8 cellular contexts compared by ENCODE assay signal in genomic region chr1:63323866-63324778, GRCh38. TPM values are rescaled to one million over a fixed set of nuclear protein-coding genes. Genes with fewer than 3 reads are reported as not detected.
DNase-seq lines count a peak whose midpoint lies in the region; TF ChIP-seq lines count a peak whose summit lies in the region.

No MANE protein-coding gene starts in this region.

- in situ Hi-C loops in GM13977 (cut with MboI; ENCODE audit: low pct_unique_long_range_greater_than_20kb, low sequenced_read_pairs, unreplicated experiment) = no loop called here

- H3K4ac ChIP-seq in trophoblast cell (ENCODE audit: low read depth, low read length) = no peak overlapping the region

- H3K4me1 ChIP-seq in effector memory CD4-positive, alpha-beta T cell (ENCODE audit: control insufficient read depth, insufficient read depth, low read length, poor library complexity, severe bottlenecking) = peaks cover 21% of the 10 kb centered on the region
- peaks cover 17 to 18% of the 10 kb centered on the region in 2 experiments for H3K4me1 ChIP-seq in trophoblast cell (ENCODE audit: control insufficient read depth in 1 of 2, insufficient read depth in 2 of 2, low read length in 2 of 2)

- peaks cover 89% of the 10 kb centered on the region for H3K27me3 ChIP-seq in effector memory CD4-positive, alpha-beta T cell (replicated peaks; ENCODE audit: control insufficient read depth, insufficient read depth, low read length, poor library complexity, severe bottlenecking)
- H3K27me3 ChIP-seq in trophoblast cell (ENCODE audit: insufficient read depth, low read length) = peaks cover 87% of the 10 kb centered on the region

- H2BK12ac ChIP-seq in trophoblast cell (ENCODE audit: low read length) = no peak overlapping the region

- H2AK5ac ChIP-seq in trophoblast cell (ENCODE audit: low read length) = no peak overlapping the region

- H3K18ac ChIP-seq in trophoblast cell (ENCODE audit: low read length) = no peak overlapping the region

- no peaks in the 10 kb centered on the region for H3K79me2 ChIP-seq in trophoblast cell (ENCODE audit: control insufficient read depth, insufficient read depth, low read length, poor library complexity)

- no peak overlapping the region for H4K8ac ChIP-seq in trophoblast cell (ENCODE audit: low read depth, low read length)

- TF ChIP-seq CTCF in GM13977 (IDR thresholded peaks at IDR 0.05; ENCODE audit: extremely low read depth, insufficient read depth, missing control alignments) (no peak), GM10248 (IDR thresholded peaks at IDR 0.05; ENCODE audit: control extremely low read depth, extremely low read depth, low read depth, missing control alignments) (no peak)

- no peak overlapping the region for H3K14ac ChIP-seq in trophoblast cell (ENCODE audit: low read length)

- no peak overlapping the region for H3K27ac ChIP-seq in effector memory CD4-positive, alpha-beta T cell (ENCODE audit: insufficient read depth, low read length, poor library complexity, severe bottlenecking)
- no peak overlapping the region for H3K27ac ChIP-seq in trophoblast cell (ENCODE audit: low read depth, low read length)

- no peaks in the 10 kb centered on the region for H3K79me1 ChIP-seq in trophoblast cell (ENCODE audit: low read length)

- H3K36me3 ChIP-seq in effector memory CD4-positive, alpha-beta T cell (ENCODE audit: control insufficient read depth, insufficient read depth, low read length) = no peaks in the 10 kb centered on the region
- H3K36me3 ChIP-seq in trophoblast cell (ENCODE audit: control insufficient read depth in 1 of 2, insufficient read depth in 2 of 2, low read length in 2 of 2) = no peaks in the 10 kb centered on the region

- H3K9me3 ChIP-seq in effector memory CD4-positive, alpha-beta T cell (ENCODE audit: control insufficient read depth, low read length) = peaks cover 13% of the 10 kb centered on the region
- peaks cover 5% of the 10 kb centered on the region for H3K9me3 ChIP-seq in trophoblast cell (ENCODE audit: insufficient read depth, low read depth, low read length)

- no peak overlapping the region for H4K12ac ChIP-seq in trophoblast cell (ENCODE audit: low read depth, low read length)

- no peak overlapping the region for H3K23ac ChIP-seq in trophoblast cell (ENCODE audit: low read length)

- no CpG with 5 or more reads among the region's 114 CpGs for WGBS in trophoblast cell (ENCODE audit: extremely low coverage, insufficient coverage, insufficient read length)

- no peak overlapping the region for H4K91ac ChIP-seq in trophoblast cell (ENCODE audit: low read depth, low read length)

- no peak overlapping the region for H2BK120ac ChIP-seq in trophoblast cell (ENCODE audit: insufficient read depth, low read length, poor library complexity)

- peak overlapping the region; percentile 70 for H3K4me2 ChIP-seq in trophoblast cell (ENCODE audit: low read length)

- no peak overlapping the region for H2AFZ ChIP-seq in trophoblast cell (ENCODE audit: insufficient read depth, low read length, poor library complexity)

- POLR2A ChIA-PET in GM10248 (lab: Yijun Ruan, JAX) = no interaction called here

- CTCF ChIA-PET in GM10248 (lab: Yijun Ruan, JAX) = interaction anchor here (1.0 to 1.1 kb wide), 2 partner anchors 12 to 87 kb away, joined by 3 read pairs; no protein-coding TSS in a partner anchor

- peak overlapping the region; percentile 42; the same call in 1 of the 2 replicates for H3K4me3 ChIP-seq in Jurkat, Clone E6-1 (ENCODE audit: low read length)
- H3K4me3 ChIP-seq in effector memory CD4-positive, alpha-beta T cell (ENCODE audit: insufficient read depth, low read depth, low read length, poor library complexity, severe bottlenecking) = peak overlapping the region; percentile 45
- no peak overlapping the region for H3K4me3 ChIP-seq in trophoblast cell (ENCODE audit: low read depth, low read length)

- H3K9ac ChIP-seq in trophoblast cell (ENCODE audit: low read length) = no peak overlapping the region

- H2BK5ac ChIP-seq in trophoblast cell (ENCODE audit: low read depth, low read length, poor library complexity) = no peak overlapping the region

- peak; percentile 28 for DNase-seq in NCI-H146 (lab: John Stamatoyannopoulos, UW)
- DNase-seq in NCI-H146 treated with DMSO at 0.1 percent for 48 hours (lab: John Stamatoyannopoulos, UW; ENCODE audit: unreplicated experiment) = no peak
- DNase-seq in Jurkat, Clone E6-1 (ENCODE audit: low read depth, low spot score) = no peak
- no peak for DNase-seq in effector memory CD4-positive, alpha-beta T cell
- DNase-seq in trophoblast cell = peak; percentile 67 to 78
- no peak for DNase-seq in GM13977 (ENCODE audit: low spot score)
- DNase-seq in GM10248 (ENCODE audit: extremely low spot score) = no peak
- no peak for DNase-seq in H4 (ENCODE audit: low spot score)

RNA-seq across cellular contexts. Expression of gene FOXD3, which starts 1.8 kb away (rescaled TPM):
- polyA plus RNA-seq in Jurkat, Clone E6-1 (2012; ENCODE audit: insufficient read depth, insufficient read length) = 3.7 TPM
- polyA plus RNA-seq in trophoblast cell (2013) = not detected in 2 replicates
- 0.06 and 0.53 TPM in 2 replicates for total RNA-seq in H4 (2014; rRNA removed; shearing (Covaris generic))

RNA-seq across cellular contexts. Expression of gene ALG6, which starts 43.3 kb away (rescaled TPM):
- 32.0 TPM for polyA plus RNA-seq in Jurkat, Clone E6-1 (2012; ENCODE audit: insufficient read depth, insufficient read length)
- 7.3 and 7.6 TPM in 2 replicates for polyA plus RNA-seq in trophoblast cell (2013)
- total RNA-seq in H4 (2014; rRNA removed; shearing (Covaris generic)) = 33.9 and 42.3 TPM in 2 replicates

Comparison
In these comparisons a context has a peak if more than half of its experiments do, and no peak if none do; other contexts are left out.
1. DNase-seq: peak in NCI-H146 (single experiment) and trophoblast cell (2 of 2); none in NCI-H146 treated with DMSO at 0.1 percent for 48 hours (single experiment), Jurkat, Clone E6-1 (single experiment), effector memory CD4-positive, alpha-beta T cell (0 of 3), GM13977 (single experiment), GM10248 (single experiment) and H4 (single experiment).